ENCODE assay signal across 9 cellular contexts in the genomic region with DNA sequence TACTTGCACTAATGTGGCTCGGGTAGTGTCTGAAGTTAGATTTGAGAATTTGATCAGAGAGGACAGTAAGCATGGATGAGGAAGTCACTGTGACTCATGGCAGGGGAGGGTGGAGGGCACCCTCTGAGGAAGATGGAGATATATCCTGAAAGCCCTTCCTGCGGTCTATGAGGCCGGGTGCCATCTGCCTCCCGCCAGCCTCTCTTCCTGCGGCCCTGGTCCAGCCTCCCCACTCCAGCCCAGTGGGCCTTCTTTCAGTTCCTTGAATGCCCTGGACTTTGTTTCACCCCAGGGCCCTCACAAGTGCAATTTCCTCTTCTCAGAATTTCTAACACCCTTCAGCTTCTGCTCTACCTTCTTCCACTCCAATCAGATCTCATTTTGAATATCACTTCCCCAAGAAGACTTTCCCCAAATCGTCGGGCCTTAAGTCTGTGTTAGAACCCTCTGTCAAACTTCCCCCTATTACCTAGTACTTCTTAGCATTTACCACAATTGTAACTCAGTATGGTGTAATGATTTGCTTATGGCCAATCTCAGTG. TPM values are rescaled to one million over a fixed set of nuclear protein-coding genes. Genes with fewer than 3 reads are reported as not detected.
DNase-seq lines count a peak whose midpoint lies in the region; ATAC-seq and TF ChIP-seq lines count a peak whose summit lies in the region.
"Had no signal": no experiment of that assay in that cellular context is flagged by ENCODE, and none has a peak within 500 bp of the region (broad histone marks: within the 10 kb centered on the region; RNA-seq: fewer than 3 reads in every experiment).

No MANE protein-coding gene starts in this region.

- H3K9me3 ChIP-seq in lower lobe of right lung = no peaks in the 10 kb centered on the region

- H3K27me3 Mint-ChIP-seq in activated CD4-positive, alpha-beta T cell treated with anti-CD3 and anti-CD28 coated beads, Interleukin-2, amount 10 ng/mL, durations not matched to agents 24 days and 14 days = no peaks in the 10 kb centered on the region

- no peaks in the 10 kb centered on the region for H3K27me3 ChIP-seq in lower lobe of right lung (ENCODE audit: low read depth)

- H3K9me3 Mint-ChIP-seq in activated CD4-positive, alpha-beta T cell treated with anti-CD3 and anti-CD28 coated beads, Interleukin-2, amount 10 ng/mL, durations not matched to agents 24 days and 14 days = peaks cover 20% of the 10 kb centered on the region

- H3K27ac ChIP-seq in lower lobe of right lung = no peak overlapping the region

- peaks cover 19% of the 10 kb centered on the region for H3K4me1 ChIP-seq in lower lobe of right lung

- H3K36me3 ChIP-seq in lower lobe of right lung = no peaks in the 10 kb centered on the region

- peaks cover 14% of the 10 kb centered on the region for H3K4me1 Mint-ChIP-seq in activated CD4-positive, alpha-beta T cell treated with anti-CD3 and anti-CD28 coated beads, Interleukin-2, amount 10 ng/mL, durations not matched to agents 24 days and 14 days

- no peak for TF ChIP-seq CTCF in lower lobe of right lung (IDR thresholded peaks at IDR 0.05)

- peaks cover 11% of the 10 kb centered on the region for H3K36me3 Mint-ChIP-seq in activated CD4-positive, alpha-beta T cell treated with anti-CD3 and anti-CD28 coated beads, Interleukin-2, amount 10 ng/mL, durations not matched to agents 24 days and 14 days (ENCODE audit: low read depth)

- intact Hi-C loops in lower lobe of right lung (cut with DNase I) = no loop called here
- intact Hi-C loops in activated CD4-positive, alpha-beta T cell treated with anti-CD3 and anti-CD28 coated beads, Interleukin-2, amount 10 ng/mL, durations not matched to agents 24 days and 14 days (cut with micrococcal nuclease) = no loop called here

- no peak overlapping the region for H3K27ac Mint-ChIP-seq in activated CD4-positive, alpha-beta T cell treated with anti-CD3 and anti-CD28 coated beads, Interleukin-2, amount 10 ng/mL, durations not matched to agents 24 days and 14 days

- DNase-seq in CMK (ENCODE audit: low read depth) (peak; percentile 69), SIG-M5 treated with dmso at 0.1 percent for 504 hours (lab: John Stamatoyannopoulos, UW; ENCODE audit: unreplicated experiment) (peak; percentile 97), lower lobe of right lung (peak; percentile 83), ecto neural progenitor cell (ENCODE audit: low spot score) (no peak)
- no peak for DNase-seq in NK-92 treated with Interleukin-12 subunit alpha and Interleukin-12 subunit beta, amount 100 ng/mL, for 24 hours (lab: John Stamatoyannopoulos, UW)
- DNase-seq in activated CD4-positive, alpha-beta T cell treated with anti-CD3 and anti-CD28 coated beads, Interleukin-2, amount 10 ng/mL, durations not matched to agents 24 days and 14 days = no peak
- no peak for DNase-seq in stimulated activated naive CD4-positive, alpha-beta T cell treated with Interleukin-2 at 50 U/mL for 16 hours (lab: John Stamatoyannopoulos, UW)

- no peak overlapping the region for H3K4me3 ChIP-seq in lower lobe of right lung

- ATAC-seq in GM21786 (IDR thresholded peaks at IDR 0.05; ENCODE audit: unreplicated experiment) = peak; percentile 56
- peak; percentile 78 to 93 for ATAC-seq in lower lobe of right lung
- ATAC-seq: Panc1 had no signal

- H3K4me3 Mint-ChIP-seq in activated CD4-positive, alpha-beta T cell treated with anti-CD3 and anti-CD28 coated beads, Interleukin-2, amount 10 ng/mL, durations not matched to agents 24 days and 14 days = no peak overlapping the region

RNA-seq across cellular contexts. Expression of a gene that starts 20.2 kb away (rescaled TPM):
- total RNA-seq in lower lobe of right lung = 44.6 TPM
- 249 and 254 TPM in 2 replicates for total RNA-seq in activated CD4-positive, alpha-beta T cell treated with anti-CD3 and anti-CD28 coated beads, Interleukin-2, amount 10 ng/mL, durations not matched to agents 24 days and 14 days

Comparison
In these comparisons a context has a peak if more than half of its experiments do, and no peak if none do; other contexts are left out.
1. DNase-seq: peak in CMK (single experiment), SIG-M5 treated with dmso at 0.1 percent for 504 hours (single experiment) and lower lobe of right lung (single experiment); none in NK-92 treated with Interleukin-12 subunit alpha and Interleukin-12 subunit beta, amount 100 ng/mL, for 24 hours (single experiment), ecto neural progenitor cell (single experiment), activated CD4-positive, alpha-beta T cell treated with anti-CD3 and anti-CD28 coated beads, Interleukin-2, amount 10 ng/mL, durations not matched to agents 24 days and 14 days (single experiment) and stimulated activated naive CD4-positive, alpha-beta T cell treated with Interleukin-2 at 50 U/mL for 16 hours (single experiment).